Comparison of ENCODE assay signal across 29 cellular contexts in the genomic region with DNA sequence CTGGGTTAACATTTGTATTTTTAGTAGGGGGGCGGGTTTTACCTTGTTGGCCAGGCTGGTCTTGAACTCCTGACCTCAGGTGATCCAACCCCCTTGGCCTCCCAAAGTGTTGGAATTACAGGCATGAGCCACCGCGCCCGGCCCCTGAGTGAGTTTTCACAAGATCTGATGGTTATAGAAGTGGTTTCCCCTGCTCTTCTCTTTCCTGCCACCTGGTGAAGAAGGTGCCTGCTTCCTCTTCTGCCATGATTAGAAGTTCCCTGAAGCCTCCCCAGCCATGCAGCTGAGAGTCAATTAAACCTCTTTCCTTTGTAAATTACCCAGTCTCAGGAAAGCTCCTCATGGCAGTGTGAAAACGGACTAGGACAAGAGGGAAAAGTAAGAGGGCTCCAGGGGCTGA.
"Had no signal": no experiment of that assay in that cellular context is flagged by ENCODE, and none has a peak within 500 bp of the region (broad histone marks: within the 10 kb centered on the region; RNA-seq: fewer than 3 reads in every experiment).

No MANE protein-coding gene starts in this region.

- H3K9me3 ChIP-seq: body of pancreas, SJCRH30 had no signal

- ATAC-seq: activated CD4-positive, CD25-positive, alpha-beta regulatory T cell treated with anti-CD3 and anti-CD28 coated beads, Interleukin-2, amount 50 U/mL, for 24 hours; activated CD8-positive, alpha-beta T cell treated with anti-CD3 and anti-CD28 coated beads, Interleukin-2, amount 10 ng/mL, durations not matched to agents 7 days and 5 days; body of pancreas had no signal

- H3K27ac ChIP-seq: body of pancreas, PC-9, SJCRH30, SK-N-MC had no signal

- H3K4me3 ChIP-seq: body of pancreas, PC-9, SJCRH30, SK-N-MC had no signal

- H3K36me3 Mint-ChIP-seq: activated naive CD4-positive, alpha-beta T cell treated with anti-CD3 and anti-CD28 coated beads, Interleukin-2, amount 50 U/mL, for 24 hours; activated naive CD8-positive, alpha-beta T cell treated with anti-CD3 and anti-CD28 coated beads, Interleukin-2, amount 10 ng/mL, durations not matched to agents 7 days and 5 days had no signal

- H3K4me1 Mint-ChIP-seq: activated naive CD4-positive, alpha-beta T cell treated with anti-CD3 and anti-CD28 coated beads, Interleukin-2, amount 50 U/mL, for 24 hours had no signal

- H3K4me2 ChIP-seq: PC-9 had no signal

- H3K36me3 ChIP-seq: SJCRH30 had no signal

- H3K9me3 Mint-ChIP-seq: activated naive CD4-positive, alpha-beta T cell treated with anti-CD3 and anti-CD28 coated beads, Interleukin-2, amount 50 U/mL, for 24 hours; activated naive CD8-positive, alpha-beta T cell treated with anti-CD3 and anti-CD28 coated beads, Interleukin-2, amount 10 ng/mL, durations not matched to agents 7 days and 5 days; activated T-cell treated with anti-CD3 and anti-CD28 coated beads, Interleukin-2, amount 50 U/mL, for 24 hours; T-helper 1 cell treated with Interleukin-12 subunit alpha and Interleukin-12 subunit beta and Interleukin-4 antibody, amounts not matched to agents 30 μg/mL and 1 μg/mL, for 36 hours; T-helper 2 cell treated with Interferon-gamma antibody and Interleukin-4, amounts not matched to agents 5 μg/mL and 100 μg/mL, for 36 hours had no signal

- DNase-seq: activated CD4-positive, alpha-beta T cell treated with anti-CD3 and anti-CD28 coated beads for 36 hours; activated CD4-positive, alpha-beta T cell treated with anti-CD3 and anti-CD28 coated beads, Interleukin-2, amount 10 ng/mL, durations not matched to agents 7 days and 5 days; activated CD4-positive, alpha-beta T cell treated with anti-CD3 and anti-CD28 coated beads, Interleukin-2, amount 50 U/mL, for 48 hours; activated CD8-positive, alpha-beta T cell treated with anti-CD3 and anti-CD28 coated beads, Interleukin-2, amount 10 ng/mL, durations not matched to agents 7 days and 5 days; activated gamma-delta T cell; activated naive CD4-positive, alpha-beta T cell treated with Interleukin-2 at 50 U/mL for 16 hours; activated naive CD8-positive, alpha-beta T cell treated with anti-CD3 and anti-CD28 coated beads, Interleukin-2, amount 10 ng/mL, durations not matched to agents 7 days and 5 days; activated T-cell treated with anti-CD3 and anti-CD28 coated beads, Interleukin-2, amount 50 U/mL, for 24 hours; amygdala; body of pancreas; central memory CD4-positive, alpha-beta T cell; Karpas-422; NCI-H1436; NCI-H1694; NCI-H1930; NCI-H2081 treated with DMSO at 0.1 percent for 48 hours; NCI-H226; NCI-H446 treated with DMSO at 0.1 percent for 48 hours; NCI-H524; NK-92 treated with Interleukin-12 subunit alpha and Interleukin-12 subunit beta, amount 100 ng/mL, for 24 hours; PC-9; SHP77; SJCRH30 had no signal

- H3K4me3 Mint-ChIP-seq: activated CD4-positive, alpha-beta T cell treated with anti-CD3 and anti-CD28 coated beads for 36 hours; activated CD4-positive, alpha-beta T cell treated with anti-CD3 and anti-CD28 coated beads, Interleukin-2, amount 10 ng/mL, durations not matched to agents 7 days and 5 days; activated CD8-positive, alpha-beta T cell treated with anti-CD3 and anti-CD28 coated beads, Interleukin-2, amount 10 ng/mL, durations not matched to agents 7 days and 5 days; activated naive CD4-positive, alpha-beta T cell treated with anti-CD3 and anti-CD28 coated beads, Interleukin-2, amount 50 U/mL, for 24 hours; activated naive CD8-positive, alpha-beta T cell treated with anti-CD3 and anti-CD28 coated beads, Interleukin-2, amount 10 ng/mL, durations not matched to agents 7 days and 5 days; activated T-cell treated with anti-CD3 and anti-CD28 coated beads, Interleukin-2, amount 50 U/mL, for 24 hours; T-helper 1 cell treated with Interleukin-12 subunit alpha and Interleukin-12 subunit beta and Interleukin-4 antibody, amounts not matched to agents 30 μg/mL and 1 μg/mL, for 36 hours; T-helper 2 cell treated with Interferon-gamma antibody and Interleukin-4, amounts not matched to agents 5 μg/mL and 100 μg/mL, for 36 hours had no signal

- H3K27me3 Mint-ChIP-seq: activated CD4-positive, alpha-beta T cell treated with anti-CD3 and anti-CD28 coated beads for 36 hours; activated CD4-positive, alpha-beta T cell treated with anti-CD3 and anti-CD28 coated beads, Interleukin-2, amount 10 ng/mL, durations not matched to agents 7 days and 5 days had no signal

- H3K27me3 ChIP-seq: body of pancreas, SJCRH30 had no signal

- H2AFZ ChIP-seq: PC-9 had no signal

- H3K27ac Mint-ChIP-seq: activated CD4-positive, alpha-beta T cell treated with anti-CD3 and anti-CD28 coated beads for 36 hours; activated CD4-positive, alpha-beta T cell treated with anti-CD3 and anti-CD28 coated beads, Interleukin-2, amount 10 ng/mL, durations not matched to agents 7 days and 5 days; activated CD8-positive, alpha-beta T cell treated with anti-CD3 and anti-CD28 coated beads, Interleukin-2, amount 10 ng/mL, durations not matched to agents 7 days and 5 days; activated naive CD4-positive, alpha-beta T cell treated with anti-CD3 and anti-CD28 coated beads, Interleukin-2, amount 50 U/mL, for 24 hours; activated naive CD8-positive, alpha-beta T cell treated with anti-CD3 and anti-CD28 coated beads, Interleukin-2, amount 10 ng/mL, durations not matched to agents 7 days and 5 days; activated T-cell treated with anti-CD3 and anti-CD28 coated beads, Interleukin-2, amount 50 U/mL, for 24 hours; activated T-helper 2 cell treated with anti-CD3 and anti-CD28 coated beads, Interferon-gamma antibody, Interleukin-2, Interleukin-4, amounts not matched to agents 10 μg/mL and 5 μg/mL and 100 μg/mL, durations not matched to agents 14 hours and 24 hours and 36 hours; T-helper 1 cell treated with Interleukin-12 subunit alpha and Interleukin-12 subunit beta and Interleukin-4 antibody, amounts not matched to agents 30 μg/mL and 1 μg/mL, for 36 hours; T-helper 2 cell treated with Interferon-gamma antibody and Interleukin-4, amounts not matched to agents 5 μg/mL and 100 μg/mL, for 36 hours had no signal
